9 cellular contexts compared by ENCODE assay signal in the genomic region with DNA sequence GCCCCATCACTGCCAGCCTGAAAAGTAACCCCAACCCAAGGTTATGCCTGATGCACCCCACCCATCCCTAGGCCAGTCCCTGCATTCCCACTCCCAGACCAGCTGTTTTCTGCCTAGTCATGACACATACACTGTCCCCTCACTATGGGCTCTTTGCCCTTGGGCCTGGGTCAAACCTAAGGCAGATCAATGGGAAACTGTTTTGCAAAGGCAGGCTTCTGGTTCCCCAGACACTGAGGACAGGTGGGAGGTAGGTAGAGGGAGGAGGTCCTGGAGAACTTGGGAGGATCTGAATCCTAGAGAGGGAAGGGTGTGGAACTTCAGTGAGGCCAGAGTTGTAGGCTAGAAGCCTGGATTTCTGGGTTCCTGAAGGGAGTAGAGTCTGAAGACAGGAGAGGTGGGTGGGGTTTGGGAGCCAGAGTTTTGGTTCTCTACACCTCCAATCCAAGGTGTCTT. TPM values are rescaled to one million over a fixed set of nuclear protein-coding genes. Genes with fewer than 3 reads are reported as not detected.
DNase-seq lines count a peak whose midpoint lies in the region; ATAC-seq and TF ChIP-seq lines count a peak whose summit lies in the region.
"Had no signal": no experiment of that assay in that cellular context is flagged by ENCODE, and none has a peak within 500 bp of the region (broad histone marks: within the 10 kb centered on the region; RNA-seq: fewer than 3 reads in every experiment).

No MANE protein-coding gene starts in this region.

- H3K27ac Mint-ChIP-seq in T-helper 17 cell: peak overlapping the region; percentile 96

- no peak for TF ChIP-seq CTCF in GM12864 (IDR thresholded peaks at IDR 0.05; ENCODE audit: low read depth, low read length, missing control alignments)
- no peak for TF ChIP-seq CTCF in fibroblast of mammary gland (conservative IDR thresholded peaks at IDR 0.05; ENCODE audit: control insufficient read depth, insufficient read depth, low read depth, low read length)
- TF ChIP-seq CTCF in retinal pigment epithelial cell (conservative IDR thresholded peaks at IDR 0.05; ENCODE audit: low read depth, low read length): no peak

- no peaks in the 10 kb centered on the region for H3K27me3 Mint-ChIP-seq in T-helper 17 cell

- H3K4me3 ChIP-seq in GM12864 (ENCODE audit: low read depth, low read length) (peak overlapping the region; percentile 98), fibroblast of mammary gland (ENCODE audit: control insufficient read depth, low read depth, low read length) (peak overlapping the region; percentile 87), retinal pigment epithelial cell (ENCODE audit: low read length) (peak overlapping the region; percentile 81)

- H3K9me3 ChIP-seq in T-helper 17 cell (ENCODE audit: control insufficient read depth, low read length, poor library complexity, severe bottlenecking): no peaks in the 10 kb centered on the region

- ATAC-seq in T-helper 17 cell (no peak), HG03565 (IDR thresholded peaks at IDR 0.05; ENCODE audit: unreplicated experiment) (no peak), GM18861 (IDR thresholded peaks at IDR 0.05; ENCODE audit: unreplicated experiment) (no peak), esophagus mucosa (no peak)

- H3K4me3 Mint-ChIP-seq in T-helper 17 cell: peak overlapping the region; percentile 99

- peaks cover 11% of the 10 kb centered on the region for H3K36me3 Mint-ChIP-seq in T-helper 17 cell (ENCODE audit: low read depth)

- no peak for DNase-seq in GM12864 (ENCODE audit: low read depth)
- no peak for DNase-seq in T-helper 17 cell
- no peak for DNase-seq in fibroblast of mammary gland (ENCODE audit: low read depth)
- DNase-seq in retinal pigment epithelial cell (ENCODE audit: low read depth): no peak
- DNase-seq in effector CD4-positive, alpha-beta T cell: no peak

- peaks cover 57% of the 10 kb centered on the region for H3K4me1 Mint-ChIP-seq in T-helper 17 cell

RNA-seq across cellular contexts. Expression of a gene that starts 2.1 kb away (rescaled TPM):
- 100 to 1,000 TPM; 145 to 152 TPM for total RNA-seq in T-helper 17 cell
- 372 TPM for total RNA-seq in esophagus mucosa

RNA-seq across cellular contexts. Expression of a gene that starts 5.2 kb away (rescaled TPM):
- total RNA-seq in T-helper 17 cell (1 to 10 TPM; 4.7 to 7.3 TPM), esophagus mucosa (15.3 TPM)

RNA-seq across cellular contexts. Expression of a gene that starts 5.5 kb away (rescaled TPM):
- total RNA-seq in T-helper 17 cell (10 to 100 TPM; 12.9 to 18.3 TPM), esophagus mucosa (12.0 TPM)

RNA-seq across cellular contexts. Expression of a gene that starts 11.1 kb away (rescaled TPM):
- total RNA-seq in T-helper 17 cell (100 to 1,000 TPM in 1 of 2 donors, 1 to 10 TPM in 1; 3.4 to 129 TPM), esophagus mucosa (1.1 TPM)
- total RNA-seq: T-helper 1 cell treated with Interleukin-12 subunit alpha and Interleukin-12 subunit beta and Interleukin-4 antibody, amounts not matched to agents 30 ng/mL and 1 ng/mL, for 36 hours had no signal

RNA-seq across cellular contexts. Expression of a gene that starts 12.7 kb away (rescaled TPM):
- total RNA-seq in T-helper 17 cell: not detected
- 10.8 TPM for total RNA-seq in esophagus mucosa
- total RNA-seq: T-helper 1 cell treated with Interleukin-12 subunit alpha and Interleukin-12 subunit beta and Interleukin-4 antibody, amounts not matched to agents 30 ng/mL and 1 ng/mL, for 36 hours had no signal
